Comparison of ENCODE assay signal across 8 cellular contexts in genomic region chr2:161273038-161273760, GRCh38. TPM values are rescaled to one million over a fixed set of nuclear protein-coding genes. Genes with fewer than 3 reads are reported as not detected.
DNase-seq lines count a peak whose midpoint lies in the region; ATAC-seq, FAIRE-seq and TF ChIP-seq lines count a peak whose summit lies in the region.

No MANE protein-coding gene starts in this region.

- CTCF ChIA-PET in A549 (lab: Yijun Ruan, JAX), result interaction anchor here (0.6 to 2.5 kb wide), 16 partner anchors 9 to 1183 kb away, joined by 3 to 14 read pairs (median 3); partner anchors contain the start of gene TBR1

- H3K27ac Mint-ChIP-seq in endodermal cell, result no peak overlapping the region
- H3K27ac Mint-ChIP-seq in neural crest cell (ENCODE audit: unreplicated experiment), result no peak overlapping the region

- no peak overlapping the region for H3K9ac ChIP-seq in endodermal cell (ENCODE audit: extremely low read depth, low read length, poor library complexity, severe bottlenecking)

- no peaks in the 10 kb centered on the region for H3K9me3 ChIP-seq in A549
- peaks cover 4% of the 10 kb centered on the region for H3K9me3 ChIP-seq in RWPE2 (ENCODE audit: severe bottlenecking)
- no peaks in the 10 kb centered on the region for H3K9me3 ChIP-seq in endodermal cell (ENCODE audit: control insufficient read depth, low read length)

- H3K27ac ChIP-seq in A549 (no peak overlapping the region), RWPE2 (ENCODE audit: poor library complexity, severe bottlenecking) (no peak overlapping the region), endodermal cell (ENCODE audit: low read depth, low read length) (no peak overlapping the region)

- H3K27me3 ChIP-seq in RWPE2 (ENCODE audit: insufficient read depth, poor library complexity, severe bottlenecking) (no peaks in the 10 kb centered on the region), endodermal cell (ENCODE audit: control insufficient read depth, insufficient read depth, low read length, poor library complexity, severe bottlenecking) (no peaks in the 10 kb centered on the region)

- no peak for TF ChIP-seq POLR2A in A549 (IDR thresholded peaks at IDR 0.05; ENCODE audit: low read length)
- no peak for TF ChIP-seq POLR2A in H54 (IDR thresholded peaks at IDR 0.05; ENCODE audit: low read depth, low read length)

- no peak for TF ChIP-seq EP300 in A549 (IDR thresholded peaks at IDR 0.05)

- no peaks in the 10 kb centered on the region for H3K36me3 ChIP-seq in RWPE2 (ENCODE audit: low read depth)
- no peaks in the 10 kb centered on the region for H3K36me3 ChIP-seq in endodermal cell (ENCODE audit: control insufficient read depth, insufficient read depth, low read length)

- POLR2A ChIA-PET in A549 (lab: Yijun Ruan, JAX), result no interaction called here

- WGBS in A549 (ENCODE audit: missing lambda C conversion rate), result 18% methylated on average over 5 of the region's 5 CpGs
- 20 to 43% methylated on average over 3 to 5 of the region's 5 CpGs for WGBS in endodermal cell (ENCODE audit: insufficient coverage in 1 of 2, insufficient read length in 1 of 2), 2 experiments

- ATAC-seq in A549 (peak; percentile 47 to 83; a peak in 3 of 6 replicates), RWPE2 (ENCODE audit: low read depth) (no peak), sciatic nerve (no peak)

- H3K4me1 Mint-ChIP-seq in endodermal cell (no peaks in the 10 kb centered on the region), neural crest cell (no peaks in the 10 kb centered on the region)

- peak; percentile 86 for TF ChIP-seq CTCF in A549 (IDR thresholded peaks at IDR 0.05)
- TF ChIP-seq CTCF in RWPE2 (IDR thresholded peaks at IDR 0.05; ENCODE audit: poor library complexity, severe bottlenecking), result peak; percentile 75
- TF ChIP-seq CTCF in endodermal cell (conservative IDR thresholded peaks at IDR 0.05), result peak; percentile 86
- peak; percentile 85 for TF ChIP-seq CTCF in neural crest cell (conservative IDR thresholded peaks at IDR 0.05)

- H3K9me3 Mint-ChIP-seq in endodermal cell (peaks cover 8% of the 10 kb centered on the region), neural crest cell (no peaks in the 10 kb centered on the region)

- H3K4me3 Mint-ChIP-seq in endodermal cell (no peak overlapping the region), neural crest cell (no peak overlapping the region)

- H3K27me3 Mint-ChIP-seq in endodermal cell (ENCODE audit: insufficient read depth), result no peaks in the 10 kb centered on the region
- no peaks in the 10 kb centered on the region for H3K27me3 Mint-ChIP-seq in neural crest cell (ENCODE audit: low read depth)

- peak; percentile 12 to 63 for DNase-seq in A549 (ENCODE audit: low read depth in 1 of 2, low spot score in 1 of 2)
- DNase-seq in ELR (ENCODE audit: low read depth), result peak; percentile 79
- DNase-seq in H54 (ENCODE audit: insufficient read length, low spot score), result no peak
- DNase-seq in LoVo (ENCODE audit: low spot score), result peak; percentile 58
- DNase-seq in RWPE2 (ENCODE audit: low spot score), result no peak
- peak; percentile 43 for DNase-seq in endodermal cell
- peak; percentile 31 for DNase-seq in neural crest cell (ENCODE audit: low read depth, low spot score)
- no peak for DNase-seq in sciatic nerve (ENCODE audit: low spot score)

- intact Hi-C loops in sciatic nerve (cut with DNase I), result no loop called here

- H3K4me2 ChIP-seq in A549, result no peak overlapping the region; the same call in 2 of the 3 replicates

- H3K4me1 ChIP-seq in A549, result no peaks in the 10 kb centered on the region
- H3K4me1 ChIP-seq in RWPE2 (ENCODE audit: insufficient read depth, poor library complexity, severe bottlenecking), result no peaks in the 10 kb centered on the region
- no peaks in the 10 kb centered on the region for H3K4me1 ChIP-seq in endodermal cell (ENCODE audit: control insufficient read depth, insufficient read depth, low read length)

- no peaks in the 10 kb centered on the region for H3K36me3 Mint-ChIP-seq in endodermal cell (ENCODE audit: low read depth)
- no peaks in the 10 kb centered on the region for H3K36me3 Mint-ChIP-seq in neural crest cell (ENCODE audit: low read depth)

- peak; percentile 61 for FAIRE-seq in A549 (lab: Jason Lieb, UNC)
- peak; percentile 92 for FAIRE-seq in H54 (lab: Jason Lieb, UNC)

- TF ChIP-seq RAD21 in A549 (conservative IDR thresholded peaks at IDR 0.05 in 1 of 2, IDR thresholded peaks at IDR 0.05 in 1 of 2), result peak; percentile 77 to 79

- no peak overlapping the region for H3K4me3 ChIP-seq in A549
- no peak overlapping the region for H3K4me3 ChIP-seq in RWPE2 (ENCODE audit: severe bottlenecking)
- no peak overlapping the region for H3K4me3 ChIP-seq in endodermal cell (ENCODE audit: low read length)

TF ChIP-seq in A549, 52 proteins besides CTCF, POLR2A, EP300 and RAD21:
- no peak for TF ChIP-seq JUN (IDR thresholded peaks at IDR 0.05)
- peak; percentile 59; the same call in 2 of the 3 replicates for TF ChIP-seq SMC3 (IDR thresholded peaks at IDR 0.05)

RNA-seq across cellular contexts. Expression of gene PSMD14, which starts 35.0 kb away (rescaled TPM):
- polyA plus RNA-seq in A549 (2011; rRNA removed) (144 and 218 TPM in 2 replicates), A549 (2017; fragmentation: RNase III; extraction: RNeasy Plus Mini Kit Qiagen cat#74134 plus additional on column Dnase treatment) (166 to 190 TPM (median 176 TPM) in 3 replicates)
- polyA plus RNA-seq in A549 (2012; cell fraction: cytosol; rRNA removed), result 56.3 and 67.2 TPM in 2 replicates
- polyA plus RNA-seq in A549 (2012; cell fraction: nucleus; rRNA removed), result 36.4 and 48.9 TPM in 2 replicates
- polyA minus RNA-seq in A549 (2011; rRNA and poly(A)+ RNA removed), result 45.0 and 47.2 TPM in 2 replicates
- total RNA-seq in endodermal cell (10 to 100 TPM; 78.3 to 86.2 TPM), neural crest cell (82.0 and 82.4 TPM in 2 replicates), sciatic nerve (25.9 TPM)
- polyA plus RNA-seq in endodermal cell (2013, experiment 1 of 2), result 70.7 TPM
- polyA plus RNA-seq in endodermal cell (2013, experiment 2 of 2), result 69.9 TPM

Comparison
In these comparisons a context has a peak if more than half of its experiments do, and no peak if none do; other contexts are left out.
1. ATAC-seq: peak in A549 (2 of 2); none in RWPE2 (single experiment) and sciatic nerve (single experiment).
2. DNase-seq: peak in A549 (2 of 2), ELR (single experiment), LoVo (single experiment), endodermal cell (single experiment) and neural crest cell (single experiment); none in H54 (single experiment), RWPE2 (single experiment) and sciatic nerve (single experiment).
3. Peak in every context shown above with its lines, with median percentiles within 50 percentile points of each other: CTCF ChIP-seq.